In genomic region chr2:218263817-218264611, GRCh38 we compare ENCODE assay signal across 11 cellular contexts. TPM values are rescaled to one million over a fixed set of nuclear protein-coding genes. Genes with fewer than 3 reads are reported as not detected.
DNase-seq lines count a peak whose midpoint lies in the region; ATAC-seq and TF ChIP-seq lines count a peak whose summit lies in the region.
"Had no signal": no experiment of that assay in that cellular context is flagged by ENCODE, and none has a peak within 500 bp of the region (broad histone marks: within the 10 kb centered on the region; RNA-seq: fewer than 3 reads in every experiment).

No MANE protein-coding gene starts in this region.

- ATAC-seq in activated CD8-positive, alpha-beta T cell treated with anti-CD3 and anti-CD28 coated beads for 36 hours = peak; percentile 63
- no peak for ATAC-seq in HG03045 (IDR thresholded peaks at IDR 0.05; ENCODE audit: unreplicated experiment)

- in situ Hi-C loops in transverse colon (cut with MboI; ENCODE audit: low pct_ligation_motif_present in 1 of 4, low pct_unique_long_range_greater_than_20kb in 1 of 4, low sequenced_read_pairs in 3 of 4) = no loop called here

- no peaks in the 10 kb centered on the region for H3K27me3 Mint-ChIP-seq in activated naive CD4-positive, alpha-beta T cell treated with anti-CD3 and anti-CD28 coated beads, Interleukin-2, amount 10 ng/mL, durations not matched to agents 7 days and 5 days
- H3K27me3 Mint-ChIP-seq in activated CD8-positive, alpha-beta T cell treated with anti-CD3 and anti-CD28 coated beads for 36 hours = no peaks in the 10 kb centered on the region
- peaks cover 0 to 4% (median 0%) of the 10 kb centered on the region in 3 donors for H3K27me3 Mint-ChIP-seq in immature natural killer cell (ENCODE audit: low read depth in 3 of 3)

- no peak overlapping the region for H3K4me3 Mint-ChIP-seq in activated naive CD4-positive, alpha-beta T cell treated with anti-CD3 and anti-CD28 coated beads, Interleukin-2, amount 10 ng/mL, durations not matched to agents 7 days and 5 days
- no peak overlapping the region for H3K4me3 Mint-ChIP-seq in activated CD8-positive, alpha-beta T cell treated with anti-CD3 and anti-CD28 coated beads for 36 hours
- peak overlapping the region in 3 of 5 donors; percentile 15 to 34 (median 30) for H3K4me3 Mint-ChIP-seq in immature natural killer cell

- no peak for TF ChIP-seq EP300 in transverse colon (IDR thresholded peaks at IDR 0.05; ENCODE audit: low read depth)

- TF ChIP-seq POLR2A in transverse colon (IDR thresholded peaks at IDR 0.05) = no peak

- POLR2A ChIA-PET in activated CD8-positive, alpha-beta T cell treated with anti-CD3 and anti-CD28 coated beads for 36 hours (lab: Charles Lee) = interaction anchor here (1.2 to 2.1 kb wide), 4 partner anchors 11 to 48 kb away, joined by 3 to 7 read pairs (median 4); no protein-coding TSS in a partner anchor

- DNase-seq in activated naive CD4-positive, alpha-beta T cell treated with anti-CD3 and anti-CD28 coated beads, Interleukin-2, amount 10 ng/mL, durations not matched to agents 7 days and 5 days = peak; percentile 55
- DNase-seq in activated naive CD4-positive, alpha-beta T cell treated with anti-CD3 and anti-CD28 coated beads, Interleukin-2, amount 50 U/mL, for 16 hours = no peak
- DNase-seq in activated CD8-positive, alpha-beta T cell treated with anti-CD3 and anti-CD28 coated beads for 36 hours = no peak
- peak in 2 of 3 donors; percentile 45 to 50 for DNase-seq in immature natural killer cell
- peak; percentile 52 for DNase-seq in transverse colon
- DNase-seq in COLO829 (ENCODE audit: low spot score) = no peak
- no peak for DNase-seq in cerebellar cortex (ENCODE audit: low spot score)
- DNase-seq: NCI-H2081 had no signal

- H3K27me3 ChIP-seq in transverse colon = no peaks in the 10 kb centered on the region

- TF ChIP-seq CTCF in activated CD8-positive, alpha-beta T cell treated with anti-CD3 and anti-CD28 coated beads for 36 hours (IDR thresholded peaks at IDR 0.05) = no peak
- TF ChIP-seq CTCF in transverse colon (IDR thresholded peaks at IDR 0.05) = peak in 1 of 5 experiments; percentile 13

- H3K9me3 ChIP-seq in transverse colon = no peaks in the 10 kb centered on the region

- peak overlapping the region; percentile 83 to 90 (median 86) for H3K27ac ChIP-seq in transverse colon

- peaks cover 61 to 79% (median 71%) of the 10 kb centered on the region in 4 donors for H3K4me1 ChIP-seq in transverse colon

- H3K36me3 ChIP-seq in transverse colon = peaks cover 0 to 16% (median 8%) of the 10 kb centered on the region in 4 donors

- CTCF ChIA-PET in activated naive CD4-positive, alpha-beta T cell treated with anti-CD3 and anti-CD28 coated beads, Interleukin-2, amount 10 ng/mL, durations not matched to agents 7 days and 5 days (lab: Charles Lee) = interaction anchor here (1.0 kb wide), 1 partner anchor 96 kb away, joined by 3 read pairs; no protein-coding TSS in a partner anchor
- CTCF ChIA-PET in activated CD8-positive, alpha-beta T cell treated with anti-CD3 and anti-CD28 coated beads for 36 hours (lab: Charles Lee) = no interaction called here

- H3K27ac Mint-ChIP-seq in activated naive CD4-positive, alpha-beta T cell treated with anti-CD3 and anti-CD28 coated beads, Interleukin-2, amount 10 ng/mL, durations not matched to agents 7 days and 5 days = peak overlapping the region; percentile 76
- H3K27ac Mint-ChIP-seq in activated CD8-positive, alpha-beta T cell treated with anti-CD3 and anti-CD28 coated beads for 36 hours = peak overlapping the region; percentile 7
- H3K27ac Mint-ChIP-seq in immature natural killer cell = peak overlapping the region; percentile 16 to 81 (median 57)

- peak overlapping the region in 2 of 4 donors; percentile 1 to 15 for H3K4me3 ChIP-seq in transverse colon
- H3K4me3 ChIP-seq: skin epidermis had no signal

- peaks cover 39% of the 10 kb centered on the region for H3K4me1 Mint-ChIP-seq in activated naive CD4-positive, alpha-beta T cell treated with anti-CD3 and anti-CD28 coated beads, Interleukin-2, amount 10 ng/mL, durations not matched to agents 7 days and 5 days
- H3K4me1 Mint-ChIP-seq in activated CD8-positive, alpha-beta T cell treated with anti-CD3 and anti-CD28 coated beads for 36 hours (ENCODE audit: low read depth) = peaks cover 26% of the 10 kb centered on the region
- peaks cover 27 to 33% of the 10 kb centered on the region in 2 donors for H3K4me1 Mint-ChIP-seq in immature natural killer cell

- peaks cover 28% of the 10 kb centered on the region for H3K36me3 Mint-ChIP-seq in activated naive CD4-positive, alpha-beta T cell treated with anti-CD3 and anti-CD28 coated beads, Interleukin-2, amount 10 ng/mL, durations not matched to agents 7 days and 5 days
- H3K36me3 Mint-ChIP-seq in activated CD8-positive, alpha-beta T cell treated with anti-CD3 and anti-CD28 coated beads for 36 hours (ENCODE audit: low read depth) = peaks cover 20% of the 10 kb centered on the region
- peaks cover 0 to 16% (median 8%) of the 10 kb centered on the region in 3 donors for H3K36me3 Mint-ChIP-seq in immature natural killer cell

- intact Hi-C loops in activated CD8-positive, alpha-beta T cell treated with anti-CD3 and anti-CD28 coated beads for 36 hours (cut with micrococcal nuclease) = no loop called here
- intact Hi-C loops in transverse colon (cut with DNase I; ENCODE audit: low total_unique reads) = no loop called here

- no peaks in the 10 kb centered on the region for H3K9me3 Mint-ChIP-seq in activated naive CD4-positive, alpha-beta T cell treated with anti-CD3 and anti-CD28 coated beads, Interleukin-2, amount 10 ng/mL, durations not matched to agents 7 days and 5 days
- H3K9me3 Mint-ChIP-seq in activated CD8-positive, alpha-beta T cell treated with anti-CD3 and anti-CD28 coated beads for 36 hours = no peaks in the 10 kb centered on the region
- H3K9me3 Mint-ChIP-seq in immature natural killer cell = no peaks in the 10 kb centered on the region

- WGBS in transverse colon (ENCODE audit: low coverage in 1 of 2), 2 donors = 0 to 31% methylated on average over 1 to 17 of the region's 17 CpGs

RNA-seq across cellular contexts. Expression of gene GPBAR1, which starts 3.2 kb away (rescaled TPM):
- total RNA-seq in activated CD8-positive, alpha-beta T cell treated with anti-CD3 and anti-CD28 coated beads for 36 hours = under 1 TPM; 0.16 to 0.45 TPM
- 1 to 10 TPM in 1 of 3 donors, under 1 TPM in 2; 0.19 to 2.9 (median 0.22) TPM for polyA plus RNA-seq in immature natural killer cell
- 1 to 10 TPM in 2 of 4 donors, not detected in 2; 2.5 to 3.0 TPM for total RNA-seq in transverse colon
- total RNA-seq: frontal cortex had no signal

RNA-seq across cellular contexts. Expression of gene AAMP, which starts 5.9 kb away (rescaled TPM):
- total RNA-seq in activated CD8-positive, alpha-beta T cell treated with anti-CD3 and anti-CD28 coated beads for 36 hours = 10 to 100 TPM; 75.8 to 82.8 TPM
- 100 to 1,000 TPM in 2 of 3 donors, 10 to 100 TPM in 1; 71.8 to 158 (median 101) TPM for polyA plus RNA-seq in immature natural killer cell
- 100 to 1,000 TPM in 3 of 4 donors, 10 to 100 TPM in 1; 96.9 to 466 (median 174) TPM for total RNA-seq in transverse colon

RNA-seq across cellular contexts. Expression of gene PNKD, which starts 6.3 kb away (rescaled TPM):
- 10 to 100 TPM; 19.8 to 24.4 TPM for total RNA-seq in activated CD8-positive, alpha-beta T cell treated with anti-CD3 and anti-CD28 coated beads for 36 hours
- 100 to 1,000 TPM in 1 of 3 donors, 10 to 100 TPM in 2; 96.3 to 145 (median 98.9) TPM for polyA plus RNA-seq in immature natural killer cell
- 100 to 1,000 TPM in 2 of 4 donors, 10 to 100 TPM in 2; 14.3 to 111 (median 100) TPM for total RNA-seq in transverse colon

RNA-seq across cellular contexts. Expression of gene TMBIM1, which starts 28.3 kb away (rescaled TPM):
- total RNA-seq in activated CD8-positive, alpha-beta T cell treated with anti-CD3 and anti-CD28 coated beads for 36 hours = 10 to 100 TPM; 53.5 to 57.9 TPM
- polyA plus RNA-seq in immature natural killer cell = 100 to 1,000 TPM; 119 to 268 (median 155) TPM
- 100 to 1,000 TPM in 3 of 4 donors, 10 to 100 TPM in 1; 80.0 to 356 (median 200) TPM for total RNA-seq in transverse colon

RNA-seq across cellular contexts. Expression of gene ARPC2, which starts 47.0 kb away (rescaled TPM):
- 100 to 1,000 TPM; 636 to 644 TPM for total RNA-seq in activated CD8-positive, alpha-beta T cell treated with anti-CD3 and anti-CD28 coated beads for 36 hours
- 1,000 to 10,000 TPM; 1,394 to 2,060 (median 1,454) TPM for polyA plus RNA-seq in immature natural killer cell
- 100 to 1,000 TPM in 3 of 4 donors, 10 to 100 TPM in 1; 65.5 to 343 (median 275) TPM for total RNA-seq in transverse colon

Comparison
In these comparisons a context has a peak if more than half of its experiments do, and no peak if none do; other contexts are left out.
1. DNase-seq: peak in activated naive CD4-positive, alpha-beta T cell treated with anti-CD3 and anti-CD28 coated beads, Interleukin-2, amount 10 ng/mL, durations not matched to agents 7 days and 5 days (single experiment), immature natural killer cell (2 of 3) and transverse colon (single experiment); none in activated naive CD4-positive, alpha-beta T cell treated with anti-CD3 and anti-CD28 coated beads, Interleukin-2, amount 50 U/mL, for 16 hours (single experiment), activated CD8-positive, alpha-beta T cell treated with anti-CD3 and anti-CD28 coated beads for 36 hours (single experiment), COLO829 (single experiment) and cerebellar cortex (single experiment).
2. H3K27ac Mint-ChIP-seq: peak in every context shown above with its lines; median percentile 76 in activated naive CD4-positive, alpha-beta T cell treated with anti-CD3 and anti-CD28 coated beads, Interleukin-2, amount 10 ng/mL, durations not matched to agents 7 days and 5 days; 57 in immature natural killer cell; 7 in activated CD8-positive, alpha-beta T cell treated with anti-CD3 and anti-CD28 coated beads for 36 hours.
3. H3K4me3 Mint-ChIP-seq: peak in immature natural killer cell (3 of 5); none in activated naive CD4-positive, alpha-beta T cell treated with anti-CD3 and anti-CD28 coated beads, Interleukin-2, amount 10 ng/mL, durations not matched to agents 7 days and 5 days (single experiment) and activated CD8-positive, alpha-beta T cell treated with anti-CD3 and anti-CD28 coated beads for 36 hours (single experiment).